Comparison of ENCODE assay signal across 21 cellular contexts in genomic region chr14:76081642-76082041, GRCh38.
"Had no signal": no experiment of that assay in that cellular context is flagged by ENCODE, and none has a peak within 500 bp of the region (broad histone marks: within the 10 kb centered on the region; RNA-seq: fewer than 3 reads in every experiment).

No MANE protein-coding gene starts in this region.

- H3K4me1 ChIP-seq: colonic mucosa, tibial artery, uterus had no signal

- H3K27ac ChIP-seq: brain microvascular endothelial cell, colonic mucosa, tibial artery, uterus, VCaP had no signal

- H3K9me3 ChIP-seq: colonic mucosa, tibial artery, uterus had no signal

- H3K4me3 ChIP-seq: colonic mucosa, lung, tibial artery, uterus had no signal

- ATAC-seq: activated T-cell treated with anti-CD3 and anti-CD28 coated beads, Interleukin-2, amount 50 U/mL, for 4 hours; left colon; stimulated activated naive CD8-positive, alpha-beta T cell treated with anti-CD3 and anti-CD28 coated beads, Interleukin-15, Interleukin-2, amounts not matched to agents 100 U/mL and 50 U/mL, for 24 hours had no signal

- H3K27me3 ChIP-seq: brain microvascular endothelial cell, colonic mucosa, tibial artery, uterus had no signal

- DNase-seq: activated CD4-positive, alpha-beta T cell treated with anti-CD3 and anti-CD28 coated beads, Interleukin-2, amount 50 U/mL, for 1 hour; activated CD4-positive, CD25-positive, alpha-beta regulatory T cell treated with anti-CD3 and anti-CD28 coated beads, Interleukin-2, amount 50 U/mL, for 72 hours; activated CD8-positive, alpha-beta memory T cell treated with anti-CD3 and anti-CD28 coated beads, Interleukin-2, amount 50 U/mL, for 4 hours; activated effector memory CD4-positive, alpha-beta T cell treated with Interleukin-2 at 50 U/mL for 16 hours; activated naive CD4-positive, alpha-beta T cell treated with anti-CD3 and anti-CD28 coated beads, Interleukin-2, amount 10 ng/mL, durations not matched to agents 7 days and 5 days; activated T-cell treated with anti-CD3 and anti-CD28 coated beads, Interleukin-2, amount 50 U/mL, for 4 hours; aorta; brain microvascular endothelial cell; colonic mucosa; erythroblast; foreskin melanocyte; islet precursor cell; left colon; midbrain; stimulated activated CD4-positive, alpha-beta T cell treated with anti-CD3 and anti-CD28 coated beads, Interleukin-1b, Interleukin-23, amount 100 ng/mL, for 48 hours; stimulated activated CD8-positive, alpha-beta memory T cell treated with anti-CD3 and anti-CD28 coated beads, Interleukin-4, amount 100 ng/mL, for 48 hours; stimulated activated naive CD8-positive, alpha-beta T cell treated with anti-CD3 and anti-CD28 coated beads, Interleukin-15, Interleukin-2, amounts not matched to agents 100 U/mL and 50 U/mL, for 24 hours; uterus had no signal

- H3K36me3 ChIP-seq: brain microvascular endothelial cell, colonic mucosa, uterus had no signal
